ENCODE assay signal across 8 cellular contexts in the genomic region with DNA sequence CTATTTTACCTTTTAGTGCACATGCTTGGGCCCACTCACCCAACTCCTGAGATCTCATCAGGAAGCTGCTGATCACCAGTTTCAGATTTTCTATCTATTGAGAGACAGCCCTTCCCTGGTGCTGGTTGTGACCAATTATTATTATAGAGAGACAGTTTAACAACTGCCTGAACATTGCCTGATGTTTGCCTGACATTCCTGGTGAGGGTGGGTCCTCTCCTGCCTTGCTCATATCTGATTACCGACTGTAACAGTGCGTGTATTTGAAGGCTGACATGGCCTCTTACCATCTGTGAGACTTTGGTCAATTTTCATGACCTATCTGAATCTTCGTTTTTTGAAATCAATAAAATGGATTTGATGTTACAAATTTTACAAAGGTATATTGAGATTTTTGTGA. TPM values are rescaled to one million over a fixed set of nuclear protein-coding genes. Genes with fewer than 3 reads are reported as not detected.
"Had no signal": no experiment of that assay in that cellular context is flagged by ENCODE, and none has a peak within 500 bp of the region (broad histone marks: within the 10 kb centered on the region; RNA-seq: fewer than 3 reads in every experiment).

No MANE protein-coding gene starts in this region.

- ATAC-seq: GM23338 had no signal

- FAIRE-seq: H1, H54, HepG2 had no signal

- H2AFZ ChIP-seq: GM23338 had no signal

- DNase-seq: H9, HCEC 1CT, KG1 had no signal

- H3K4me3 ChIP-seq: GM23338 had no signal

- H3K4me2 ChIP-seq: GM23338 had no signal

RNA-seq across cellular contexts. Expression of gene FAM171B, which starts 39.0 kb away (rescaled TPM):
- polyA plus RNA-seq: IgD-negative memory B cell had no signal
